In genomic region chr20:23415555-23415954, GRCh38 we compare ENCODE assay signal across 20 cellular contexts. TPM values are rescaled to one million over a fixed set of nuclear protein-coding genes. Genes with fewer than 3 reads are reported as not detected.
"Had no signal": no experiment of that assay in that cellular context is flagged by ENCODE, and none has a peak within 500 bp of the region (broad histone marks: within the 10 kb centered on the region; RNA-seq: fewer than 3 reads in every experiment).

No MANE protein-coding gene starts in this region.

- H3K4me3 ChIP-seq: gastroesophageal sphincter, right atrium auricular region, suprapubic skin, upper lobe of left lung had no signal

- DNase-seq: activated CD4-positive, alpha-beta T cell treated with anti-CD3 and anti-CD28 coated beads, Interleukin-2, amount 50 U/mL, for 48 hours; aorta; endodermal cell; mesenchymal stem cell; nucleus accumbens; T1000; upper lobe of left lung had no signal

- H3K9me3 Mint-ChIP-seq: endodermal cell; naive thymus-derived CD8-positive, alpha-beta T cell; stimulated activated naive CD8-positive, alpha-beta T cell treated with anti-CD3 and anti-CD28 coated beads, Interleukin-15, Interleukin-2, amounts not matched to agents 100 ng/mL and 50 ng/mL, for 24 hours had no signal

- H3K36me3 ChIP-seq: gastroesophageal sphincter, right atrium auricular region, suprapubic skin, upper lobe of left lung had no signal

- H3K9me3 ChIP-seq: gastroesophageal sphincter, right atrium auricular region, suprapubic skin, upper lobe of left lung had no signal

- H3K27me3 ChIP-seq: gastroesophageal sphincter, right atrium auricular region, suprapubic skin, upper lobe of left lung had no signal

- ATAC-seq: gastroesophageal sphincter; naive thymus-derived CD8-positive, alpha-beta T cell had no signal

- H3K27ac Mint-ChIP-seq: endodermal cell; stimulated activated naive CD8-positive, alpha-beta T cell treated with anti-CD3 and anti-CD28 coated beads, Interleukin-15, Interleukin-2, amounts not matched to agents 100 ng/mL and 50 ng/mL, for 24 hours had no signal

- H3K27ac ChIP-seq: gastroesophageal sphincter, suprapubic skin had no signal

- H3K4me3 Mint-ChIP-seq: endodermal cell; stimulated activated naive CD8-positive, alpha-beta T cell treated with anti-CD3 and anti-CD28 coated beads, Interleukin-15, Interleukin-2, amounts not matched to agents 100 ng/mL and 50 ng/mL, for 24 hours had no signal

- H3K27me3 Mint-ChIP-seq: naive thymus-derived CD8-positive, alpha-beta T cell; stimulated activated naive CD8-positive, alpha-beta T cell treated with anti-CD3 and anti-CD28 coated beads, Interleukin-15, Interleukin-2, amounts not matched to agents 100 ng/mL and 50 ng/mL, for 24 hours had no signal

RNA-seq across cellular contexts. Expression of gene CSTL1, which starts 23.9 kb away (rescaled TPM):
- total RNA-seq: aorta; bronchial epithelial cell; dermis microvascular lymphatic vessel endothelial cell; endodermal cell; epithelial cell of proximal tubule; gastroesophageal sphincter; kidney epithelial cell; liver; mucosa of gallbladder; naive thymus-derived CD8-positive, alpha-beta T cell; posterior vena cava; right atrium auricular region; suprapubic skin; upper lobe of left lung had no signal
- polyA plus RNA-seq: aorta; liver; naive thymus-derived CD8-positive, alpha-beta T cell; small intestine had no signal

RNA-seq across cellular contexts. Expression of gene CST11, which starts 37.1 kb away (rescaled TPM):
- total RNA-seq: aorta; bronchial epithelial cell; dermis microvascular lymphatic vessel endothelial cell; epithelial cell of proximal tubule; gastroesophageal sphincter; kidney epithelial cell; liver; mucosa of gallbladder; naive thymus-derived CD8-positive, alpha-beta T cell; posterior vena cava; right atrium auricular region; suprapubic skin; upper lobe of left lung had no signal
- polyA plus RNA-seq: aorta; liver; naive thymus-derived CD8-positive, alpha-beta T cell; small intestine had no signal
